In the genomic region with DNA sequence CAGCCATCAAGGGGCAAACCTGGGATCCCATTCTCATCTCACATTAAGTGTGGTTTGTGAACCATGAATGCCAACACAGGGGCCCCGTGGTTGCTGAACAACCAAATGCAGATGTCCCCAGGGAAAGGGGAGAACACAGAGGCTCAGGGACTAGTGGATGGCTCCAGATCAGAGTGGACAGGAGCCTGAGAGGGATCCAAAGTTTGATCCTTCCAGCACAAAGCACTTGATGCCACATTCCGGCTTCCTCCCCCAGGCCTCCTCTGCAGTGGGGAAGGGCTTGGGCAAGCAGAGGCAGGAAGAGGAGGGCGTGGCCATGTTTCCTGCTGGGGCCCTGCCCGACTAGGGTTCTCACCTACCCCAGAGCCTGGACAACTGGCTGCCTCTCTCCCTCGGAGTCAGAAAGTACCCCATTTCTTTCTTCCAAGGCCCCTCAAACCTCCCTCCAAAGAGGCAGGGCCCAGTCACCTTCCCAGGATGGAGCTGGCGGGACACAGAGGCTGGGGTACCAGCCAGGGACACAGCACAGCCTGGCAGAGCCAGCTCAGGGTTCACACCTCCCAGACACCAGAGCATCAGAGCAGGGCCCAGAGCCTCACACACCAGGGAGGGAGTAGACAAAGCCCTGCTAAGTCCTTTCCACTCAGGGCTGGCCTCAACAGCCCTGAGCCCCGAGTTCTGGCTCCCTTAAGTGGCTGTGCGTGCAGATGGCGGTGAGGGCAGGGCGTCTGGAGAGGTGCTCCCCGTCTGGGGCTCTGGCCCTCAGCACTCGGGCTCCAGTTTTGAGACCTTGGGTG, we compare ENCODE assay signal across 8 cellular contexts. TPM values are rescaled to one million over a fixed set of nuclear protein-coding genes. Genes with fewer than 3 reads are reported as not detected.
DNase-seq lines count a peak whose midpoint lies in the region; ATAC-seq lines count a peak whose summit lies in the region.

No MANE protein-coding gene starts in this region.

- no peaks in the 10 kb centered on the region for H3K27me3 Mint-ChIP-seq in activated naive CD8-positive, alpha-beta T cell treated with anti-CD3 and anti-CD28 coated beads, Interleukin-2, amount 50 U/mL, for 24 hours

- peaks cover 59% of the 10 kb centered on the region for H3K4me1 Mint-ChIP-seq in activated naive CD8-positive, alpha-beta T cell treated with anti-CD3 and anti-CD28 coated beads, Interleukin-2, amount 50 U/mL, for 24 hours

- no peaks in the 10 kb centered on the region for H3K36me3 Mint-ChIP-seq in activated naive CD8-positive, alpha-beta T cell treated with anti-CD3 and anti-CD28 coated beads, Interleukin-2, amount 50 U/mL, for 24 hours (ENCODE audit: low read depth)

- H3K4me3 ChIP-seq in SJCRH30, result no peak overlapping the region

- H3K27me3 ChIP-seq in SJCRH30, result no peaks in the 10 kb centered on the region

- H3K36me3 ChIP-seq in SJCRH30, result no peaks in the 10 kb centered on the region

- DNase-seq in SHP77 (lab: John Stamatoyannopoulos, UW) (peak; percentile 41 to 63), SHP77 treated with DMSO at 0.1 percent for 48 hours (lab: John Stamatoyannopoulos, UW) (no peak), SJCRH30 (peak; percentile 56 to 70), kidney tubule cell (ENCODE audit: low spot score) (peak; percentile 56), NCI-H1436 treated with DMSO at 0.1 percent for 48 hours (lab: John Stamatoyannopoulos, UW) (no peak)
- DNase-seq in activated naive CD8-positive, alpha-beta T cell treated with anti-CD3 and anti-CD28 coated beads, Interleukin-2, amount 50 U/mL, for 24 hours, result peak; percentile 68
- DNase-seq in stimulated activated CD8-positive, alpha-beta memory T cell treated with anti-CD3 and anti-CD28 coated beads, Interleukin-15, amount 100 ng/mL, for 1 hour (ENCODE audit: low read depth), result peak; percentile 41

- no peak overlapping the region for H3K27ac ChIP-seq in SJCRH30

- no peaks in the 10 kb centered on the region for H3K9me3 ChIP-seq in SJCRH30 (replicated peaks)

- peak overlapping the region; percentile 82 for H3K4me3 Mint-ChIP-seq in activated naive CD8-positive, alpha-beta T cell treated with anti-CD3 and anti-CD28 coated beads, Interleukin-2, amount 50 U/mL, for 24 hours

- peak overlapping the region; percentile 74 for H3K27ac Mint-ChIP-seq in activated naive CD8-positive, alpha-beta T cell treated with anti-CD3 and anti-CD28 coated beads, Interleukin-2, amount 50 U/mL, for 24 hours

- H3K9me3 Mint-ChIP-seq in activated naive CD8-positive, alpha-beta T cell treated with anti-CD3 and anti-CD28 coated beads, Interleukin-2, amount 50 U/mL, for 24 hours, result no peaks in the 10 kb centered on the region

- peaks cover 26% of the 10 kb centered on the region for H3K4me1 ChIP-seq in SJCRH30

- ATAC-seq in activated naive CD8-positive, alpha-beta T cell treated with anti-CD3 and anti-CD28 coated beads, Interleukin-2, amount 50 U/mL, for 24 hours, result no peak
- ATAC-seq in HG02884 (IDR thresholded peaks at IDR 0.05; ENCODE audit: unreplicated experiment), result no peak

RNA-seq across cellular contexts. Expression of gene RNF44, which starts 4.3 kb away (rescaled TPM):
- 24.2 and 29.0 TPM in 2 replicates for total RNA-seq in SJCRH30 (2014; rRNA removed; shearing (Covaris generic))

RNA-seq across cellular contexts. Expression of gene CDHR2, which starts 7.6 kb away (rescaled TPM):
- total RNA-seq in SJCRH30 (2014; rRNA removed; shearing (Covaris generic)), result not detected in 2 replicates

Comparison
In these comparisons a context has a peak if more than half of its experiments do, and no peak if none do; other contexts are left out.
1. DNase-seq: peak in SHP77 (2 of 2), SJCRH30 (2 of 2), activated naive CD8-positive, alpha-beta T cell treated with anti-CD3 and anti-CD28 coated beads, Interleukin-2, amount 50 U/mL, for 24 hours (single experiment), kidney tubule cell (single experiment) and stimulated activated CD8-positive, alpha-beta memory T cell treated with anti-CD3 and anti-CD28 coated beads, Interleukin-15, amount 100 ng/mL, for 1 hour (single experiment); none in SHP77 treated with DMSO at 0.1 percent for 48 hours (single experiment) and NCI-H1436 treated with DMSO at 0.1 percent for 48 hours (single experiment).